ENCODE assay signal across 1 cellular context in the genomic region with DNA sequence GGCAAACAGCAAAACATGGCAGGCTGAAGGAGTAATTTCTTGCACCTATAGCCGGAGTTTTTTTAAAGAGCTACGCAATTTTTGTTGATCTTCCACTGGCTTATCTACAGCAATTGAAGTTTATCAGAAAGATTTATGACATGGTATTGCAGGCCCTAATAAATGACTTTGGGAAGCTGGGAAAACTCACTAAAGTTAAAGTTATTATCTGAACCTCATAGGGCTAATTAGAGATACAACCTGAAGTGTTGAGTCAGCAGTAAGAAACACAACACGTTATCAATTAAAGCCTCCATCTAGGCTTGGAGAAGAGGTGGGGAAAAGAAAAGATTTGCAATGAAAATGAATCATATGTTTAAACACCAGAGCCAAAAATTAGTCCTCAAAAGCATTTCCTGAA.
TF ChIP-seq lines count a peak whose summit lies in the region.

No MANE protein-coding gene starts in this region.

TF ChIP-seq in GM23338, 12 proteins besides CTCF, POLR2A, EP300 and RAD21:
- TF ChIP-seq, protein P1, sequence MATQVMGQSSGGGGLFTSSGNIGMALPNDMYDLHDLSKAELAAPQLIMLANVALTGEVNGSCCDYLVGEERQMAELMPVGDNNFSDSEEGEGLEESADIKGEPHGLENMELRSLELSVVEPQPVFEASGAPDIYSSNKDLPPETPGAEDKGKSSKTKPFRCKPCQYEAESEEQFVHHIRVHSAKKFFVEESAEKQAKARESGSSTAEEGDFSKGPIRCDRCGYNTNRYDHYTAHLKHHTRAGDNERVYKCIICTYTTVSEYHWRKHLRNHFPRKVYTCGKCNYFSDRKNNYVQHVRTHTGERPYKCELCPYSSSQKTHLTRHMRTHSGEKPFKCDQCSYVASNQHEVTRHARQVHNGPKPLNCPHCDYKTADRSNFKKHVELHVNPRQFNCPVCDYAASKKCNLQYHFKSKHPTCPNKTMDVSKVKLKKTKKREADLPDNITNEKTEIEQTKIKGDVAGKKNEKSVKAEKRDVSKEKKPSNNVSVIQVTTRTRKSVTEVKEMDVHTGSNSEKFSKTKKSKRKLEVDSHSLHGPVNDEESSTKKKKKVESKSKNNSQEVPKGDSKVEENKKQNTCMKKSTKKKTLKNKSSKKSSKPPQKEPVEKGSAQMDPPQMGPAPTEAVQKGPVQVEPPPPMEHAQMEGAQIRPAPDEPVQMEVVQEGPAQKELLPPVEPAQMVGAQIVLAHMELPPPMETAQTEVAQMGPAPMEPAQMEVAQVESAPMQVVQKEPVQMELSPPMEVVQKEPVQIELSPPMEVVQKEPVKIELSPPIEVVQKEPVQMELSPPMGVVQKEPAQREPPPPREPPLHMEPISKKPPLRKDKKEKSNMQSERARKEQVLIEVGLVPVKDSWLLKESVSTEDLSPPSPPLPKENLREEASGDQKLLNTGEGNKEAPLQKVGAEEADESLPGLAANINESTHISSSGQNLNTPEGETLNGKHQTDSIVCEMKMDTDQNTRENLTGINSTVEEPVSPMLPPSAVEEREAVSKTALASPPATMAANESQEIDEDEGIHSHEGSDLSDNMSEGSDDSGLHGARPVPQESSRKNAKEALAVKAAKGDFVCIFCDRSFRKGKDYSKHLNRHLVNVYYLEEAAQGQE (IDR thresholded peaks at IDR 0.05; ENCODE audit: unreplicated experiment), result no peak
- TF ChIP-seq STAT1 (IDR thresholded peaks at IDR 0.05; ENCODE audit: unreplicated experiment) (no peak), EZH2 (IDR thresholded peaks at IDR 0.05; ENCODE audit: low read depth, unreplicated experiment) (no peak), ZNF462 (CRISPR knock-in tag; IDR thresholded peaks at IDR 0.05) (no peak), ZNF331 (CRISPR knock-in tag; IDR thresholded peaks at IDR 0.05; ENCODE audit: low read depth) (no peak), JUNB (IDR thresholded peaks at IDR 0.05; ENCODE audit: unreplicated experiment) (no peak), NANOG (IDR thresholded peaks at IDR 0.05; ENCODE audit: borderline replicate concordance) (no peak), EZH2phosphoT487 (IDR thresholded peaks at IDR 0.05; ENCODE audit: unreplicated experiment) (no peak), POLR2AphosphoS5 (IDR thresholded peaks at IDR 0.05; ENCODE audit: low read depth) (no peak), ZNF114 (CRISPR knock-in tag; IDR thresholded peaks at IDR 0.05) (no peak), CREB1 (CRISPR knock-in tag; IDR thresholded peaks at IDR 0.05; ENCODE audit: low read depth) (no peak)
- TF ChIP-seq, protein P2, sequence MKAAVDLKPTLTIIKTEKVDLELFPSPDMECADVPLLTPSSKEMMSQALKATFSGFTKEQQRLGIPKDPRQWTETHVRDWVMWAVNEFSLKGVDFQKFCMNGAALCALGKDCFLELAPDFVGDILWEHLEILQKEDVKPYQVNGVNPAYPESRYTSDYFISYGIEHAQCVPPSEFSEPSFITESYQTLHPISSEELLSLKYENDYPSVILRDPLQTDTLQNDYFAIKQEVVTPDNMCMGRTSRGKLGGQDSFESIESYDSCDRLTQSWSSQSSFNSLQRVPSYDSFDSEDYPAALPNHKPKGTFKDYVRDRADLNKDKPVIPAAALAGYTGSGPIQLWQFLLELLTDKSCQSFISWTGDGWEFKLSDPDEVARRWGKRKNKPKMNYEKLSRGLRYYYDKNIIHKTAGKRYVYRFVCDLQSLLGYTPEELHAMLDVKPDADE (IDR thresholded peaks at IDR 0.05), result no peak
